In genomic region chr9:112020680-112021596, GRCh38 we compare ENCODE assay signal across 9 cellular contexts.
DNase-seq lines count a peak whose midpoint lies in the region; ATAC-seq and TF ChIP-seq lines count a peak whose summit lies in the region.
"Had no signal": no experiment of that assay in that cellular context is flagged by ENCODE, and none has a peak within 500 bp of the region (broad histone marks: within the 10 kb centered on the region; RNA-seq: fewer than 3 reads in every experiment).

No MANE protein-coding gene starts in this region.

- no peak overlapping the region for H3K4me3 Mint-ChIP-seq in osteocyte (ENCODE audit: unreplicated experiment)

- no peaks in the 10 kb centered on the region for H3K4me1 ChIP-seq in testis

- TF ChIP-seq POLR2A in testis (IDR thresholded peaks at IDR 0.05): no peak

- 93% methylated on average over 12 of the region's 12 CpGs for WGBS in testis, 2 donors

- no peak for TF ChIP-seq CTCF in osteocyte (IDR thresholded peaks at IDR 0.05)
- no peak for TF ChIP-seq CTCF in testis (IDR thresholded peaks at IDR 0.05)

- H3K4me1 Mint-ChIP-seq in osteocyte (ENCODE audit: unreplicated experiment): peaks cover 16% of the 10 kb centered on the region

- peaks cover 5% of the 10 kb centered on the region for H3K9me3 Mint-ChIP-seq in osteocyte (ENCODE audit: unreplicated experiment)

- no peak overlapping the region for H3K4me3 ChIP-seq in testis

- peak; percentile 82 for ATAC-seq in GM18907 (IDR thresholded peaks at IDR 0.05; ENCODE audit: unreplicated experiment)
- ATAC-seq in HG03064 (IDR thresholded peaks at IDR 0.05; ENCODE audit: low read depth, unreplicated experiment): peak; percentile 60
- no peak for ATAC-seq in HG02884 (IDR thresholded peaks at IDR 0.05; ENCODE audit: unreplicated experiment)

- no peaks in the 10 kb centered on the region for H3K27me3 Mint-ChIP-seq in osteocyte (ENCODE audit: unreplicated experiment)

- no peaks in the 10 kb centered on the region for H3K27me3 ChIP-seq in testis

- no peaks in the 10 kb centered on the region for H3K9me3 ChIP-seq in testis

- H3K27ac ChIP-seq in testis: no peak overlapping the region

- peak overlapping the region; percentile 68 for H3K27ac Mint-ChIP-seq in osteocyte (ENCODE audit: unreplicated experiment)

- no peaks in the 10 kb centered on the region for H3K36me3 Mint-ChIP-seq in osteocyte (ENCODE audit: unreplicated experiment)

- DNase-seq in amniotic epithelial cell (ENCODE audit: low read depth) (peak; percentile 60), osteocyte (ENCODE audit: extremely low spot score, unreplicated experiment) (no peak), testis (no peak), cerebellar cortex (ENCODE audit: low spot score) (no peak)
- no peak for DNase-seq in activated CD4-positive, alpha-beta T cell treated with anti-CD3 and anti-CD28 coated beads for 1 hour
- DNase-seq: GOT3 had no signal

- no peaks in the 10 kb centered on the region for H3K36me3 ChIP-seq in testis (ENCODE audit: low read depth, missing control alignments)

- intact Hi-C loops in testis (cut with DNase I; ENCODE audit: low total_unique reads): no loop called here
